Comparison of ENCODE assay signal across 1 cellular context in genomic region chr2:45331034-45331786, GRCh38.
TF ChIP-seq lines count a peak whose summit lies in the region.

No MANE protein-coding gene starts in this region.

TF ChIP-seq in HepG2, 621 proteins besides CTCF, POLR2A, EP300 and RAD21 (continued from another document):
- TF ChIP-seq THAP9 (CRISPR knock-in tag; IDR thresholded peaks at IDR 0.05; ENCODE audit: borderline replicate concordance) (0 out of 2 replicates have a peak, but pooled peaks have one; percentile 38), HOXA7 (CRISPR knock-in tag; IDR thresholded peaks at IDR 0.05) (no peak), FOXP4 (CRISPR knock-in tag; IDR thresholded peaks at IDR 0.05) (peak; percentile 54), BCL6 (CRISPR knock-in tag; IDR thresholded peaks at IDR 0.05) (peak; percentile 68), TMF1 (CRISPR knock-in tag; IDR thresholded peaks at IDR 0.05; ENCODE audit: low read depth) (no peak), HNF1B (CRISPR knock-in tag; IDR thresholded peaks at IDR 0.05) (no peak), ESRRA (CRISPR knock-in tag; IDR thresholded peaks at IDR 0.05; ENCODE audit: low read depth) (no peak), TBX3 (IDR thresholded peaks at IDR 0.05; ENCODE audit: borderline replicate concordance) (peak; percentile 39; the same call in 1 of the 2 replicates), ATM (IDR thresholded peaks at IDR 0.05; ENCODE audit: borderline replicate concordance) (no peak), ZNF652 (CRISPR knock-in tag; IDR thresholded peaks at IDR 0.05; ENCODE audit: borderline replicate concordance, low read depth) (peak; percentile 65; the same call in 1 of the 2 replicates), ZNF12 (CRISPR knock-in tag; IDR thresholded peaks at IDR 0.05) (no peak), RXRA (CRISPR knock-in tag; IDR thresholded peaks at IDR 0.05) (0 out of 2 replicates have a peak, but pooled peaks have one; percentile 14), ZNF337 (CRISPR knock-in tag; IDR thresholded peaks at IDR 0.05; ENCODE audit: borderline replicate concordance, low read depth) (no peak), ZNF225 (CRISPR knock-in tag; IDR thresholded peaks at IDR 0.05) (peak; percentile 33; the same call in 1 of the 2 replicates), HDAC2 (CRISPR knock-in tag; IDR thresholded peaks at IDR 0.05) (0 out of 2 replicates have a peak, but pooled peaks have one; percentile 19), HHEX (CRISPR knock-in tag; IDR thresholded peaks at IDR 0.05) (0 out of 2 replicates have a peak, but pooled peaks have one; percentile 5), ERF (CRISPR knock-in tag; IDR thresholded peaks at IDR 0.05) (0 out of 2 replicates have a peak, but pooled peaks have one; percentile 38), ZNF253 (CRISPR knock-in tag; IDR thresholded peaks at IDR 0.05; ENCODE audit: borderline replicate concordance) (0 out of 2 replicates have a peak, but pooled peaks have one; percentile 20), ZFY (CRISPR knock-in tag; IDR thresholded peaks at IDR 0.05) (0 out of 2 replicates have a peak, but pooled peaks have one; percentile 19), SSRP1 (CRISPR knock-in tag; IDR thresholded peaks at IDR 0.05) (0 out of 2 replicates have a peak, but pooled peaks have one; percentile 48), HOMEZ (CRISPR knock-in tag; IDR thresholded peaks at IDR 0.05; ENCODE audit: low read depth) (no peak), TBX2 (CRISPR knock-in tag; IDR thresholded peaks at IDR 0.05; ENCODE audit: borderline replicate concordance) (0 out of 2 replicates have a peak, but pooled peaks have one; percentile 21), PITX1 (CRISPR knock-in tag; IDR thresholded peaks at IDR 0.05) (no peak), KMT2B (CRISPR knock-in tag; IDR thresholded peaks at IDR 0.05) (no peak)
